In the genomic region with DNA sequence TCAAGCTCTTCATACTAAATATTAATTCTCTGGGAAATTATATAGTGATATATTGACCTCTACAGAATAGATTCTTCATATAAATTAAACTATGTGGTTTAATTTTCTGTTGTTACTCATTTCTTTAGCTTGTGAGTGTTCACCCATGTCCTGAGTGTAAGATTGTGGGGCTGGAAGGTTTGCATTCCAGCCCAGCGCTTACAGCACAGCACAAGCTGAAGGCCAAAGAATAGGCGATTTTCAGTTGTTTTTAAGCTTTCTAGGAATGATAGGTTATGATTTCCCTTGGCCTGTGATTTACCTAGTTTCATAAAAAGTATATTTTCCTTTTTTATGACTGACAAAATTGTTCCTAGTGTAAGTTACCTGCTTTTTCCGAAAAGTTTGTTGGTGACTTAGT, we compare ENCODE assay signal across 22 cellular contexts.
"Had no signal": no experiment of that assay in that cellular context is flagged by ENCODE, and none has a peak within 500 bp of the region (broad histone marks: within the 10 kb centered on the region; RNA-seq: fewer than 3 reads in every experiment).

No MANE protein-coding gene starts in this region.

- FAIRE-seq: colon, endothelial cell of umbilical vein, frontal cortex, keratinocyte had no signal

- ATAC-seq: foreskin keratinocyte, gastroesophageal sphincter, heart left ventricle, left colon, left lung, left ventricle myocardium superior, lower lobe of right lung, mucosa of descending colon had no signal

- H3K4me1 ChIP-seq: foreskin keratinocyte, lower lobe of right lung had no signal

- H3K27ac ChIP-seq: coronary artery, foreskin keratinocyte, heart left ventricle, hepatocyte, left lung, lower lobe of right lung had no signal

- H3K36me3 ChIP-seq: esophagus muscularis mucosa, gastroesophageal sphincter, heart left ventricle, left lung, lower lobe of right lung had no signal

- H3K9me3 ChIP-seq: esophagus muscularis mucosa, gastroesophageal sphincter, heart left ventricle, left lung, lower lobe of right lung, mucosa of descending colon had no signal

- H3K4me2 ChIP-seq: hepatocyte had no signal

- H3K4me3 ChIP-seq: coronary artery, dorsolateral prefrontal cortex, esophagus muscularis mucosa, gastroesophageal sphincter, heart left ventricle, hepatocyte, left lung, lower lobe of right lung, mucosa of descending colon had no signal

- DNase-seq: dermis blood vessel endothelial cell; dorsolateral prefrontal cortex; effector CD4-positive, alpha-beta T cell; effector memory CD4-positive, alpha-beta T cell; foreskin keratinocyte; heart left ventricle; hypothalamus; immature natural killer cell; left colon; left lung; left ventricle myocardium superior; lower lobe of right lung; mesenchymal stem cell; mucosa of descending colon had no signal

- H3K27me3 ChIP-seq: dorsolateral prefrontal cortex, esophagus muscularis mucosa, foreskin keratinocyte, gastroesophageal sphincter, heart left ventricle, hepatocyte, left lung had no signal

- H2AFZ ChIP-seq: hepatocyte had no signal
